9 cellular contexts compared by ENCODE assay signal in genomic region chr7:596071-596818, GRCh38.
"Had no signal": no experiment of that assay in that cellular context is flagged by ENCODE, and none has a peak within 500 bp of the region (broad histone marks: within the 10 kb centered on the region; RNA-seq: fewer than 3 reads in every experiment).

No MANE protein-coding gene starts in this region.

- H3K27me3 Mint-ChIP-seq: T-helper 17 cell had no signal

- H3K27ac Mint-ChIP-seq: T-helper 17 cell had no signal

- DNase-seq: sigmoid colon, spleen, T-helper 17 cell, tibial artery, WERI-Rb-1 had no signal

- H3K27me3 ChIP-seq: ascending aorta, breast epithelium, hepatocyte, pancreas, sigmoid colon, spleen, tibial artery had no signal

- H3K4me2 ChIP-seq: hepatocyte had no signal

- H3K36me3 ChIP-seq: ascending aorta, breast epithelium, pancreas had no signal

- H2AFZ ChIP-seq: hepatocyte had no signal

- H3K9me3 ChIP-seq: ascending aorta, breast epithelium, pancreas, tibial artery had no signal

- H3K4me1 ChIP-seq: pancreas had no signal

- H3K4me3 Mint-ChIP-seq: T-helper 17 cell had no signal

- H3K4me3 ChIP-seq: ascending aorta, breast epithelium, hepatocyte, pancreas, sigmoid colon, spleen, tibial artery had no signal

- ATAC-seq: pancreas, T-helper 17 cell had no signal

- H3K27ac ChIP-seq: ascending aorta, breast epithelium, hepatocyte, pancreas, sigmoid colon, spleen, tibial artery, WERI-Rb-1 had no signal
